In the genomic region with DNA sequence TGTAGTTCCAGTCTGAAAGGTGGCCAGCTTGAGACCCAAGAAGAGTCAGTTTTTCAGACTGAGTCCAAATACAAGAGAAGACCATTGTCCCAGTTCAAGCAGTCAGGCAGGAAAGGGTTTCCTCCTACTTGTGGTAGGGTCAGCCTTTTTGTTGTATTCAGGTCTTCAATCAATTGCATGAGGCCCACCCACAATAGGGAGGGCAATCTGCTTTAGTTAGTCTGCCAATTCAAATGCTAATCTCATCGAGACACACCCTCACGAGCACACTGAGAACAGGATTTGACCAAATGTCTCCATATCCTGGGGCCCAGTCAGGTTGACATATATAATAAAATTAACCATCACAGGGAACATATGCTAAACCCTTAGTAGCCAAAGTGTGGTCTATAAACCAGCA, we compare ENCODE assay signal across 17 cellular contexts.
DNase-seq lines count a peak whose midpoint lies in the region; TF ChIP-seq lines count a peak whose summit lies in the region.
"Had no signal": no experiment of that assay in that cellular context is flagged by ENCODE, and none has a peak within 500 bp of the region (broad histone marks: within the 10 kb centered on the region; RNA-seq: fewer than 3 reads in every experiment).

No MANE protein-coding gene starts in this region.

- H4K20me1 ChIP-seq in neural progenitor cell (ENCODE audit: low read depth) = no peaks in the 10 kb centered on the region
- H4K20me1 ChIP-seq: BLaER1 treated with 17β-estradiol and CSF1 and Interleukin-3, amounts not matched to agents 10 nM and 100 nM had no signal

- no peak overlapping the region for H3K4me3 ChIP-seq in NT2/D1 (ENCODE audit: insufficient read length, low read depth)
- H3K4me3 ChIP-seq in neural progenitor cell = no peak overlapping the region
- no peak overlapping the region for H3K4me3 ChIP-seq in dorsolateral prefrontal cortex
- H3K4me3 ChIP-seq: BLaER1 treated with 17β-estradiol and CSF1 and Interleukin-3, amounts not matched to agents 10 nM and 100 nM; GM12878 had no signal

- peak overlapping the region; percentile 25 for H3K27ac Mint-ChIP-seq in neural progenitor cell
- H3K27ac Mint-ChIP-seq: B cell; CD8-positive, alpha-beta T cell had no signal

- H3K27me3 ChIP-seq in NT2/D1 (ENCODE audit: insufficient read depth, insufficient read length) (no peaks in the 10 kb centered on the region), neural progenitor cell (no peaks in the 10 kb centered on the region), dorsolateral prefrontal cortex (peaks cover 0 to 22% (median 0%) of the 10 kb centered on the region in 45 donors)

- no peaks in the 10 kb centered on the region for H3K79me2 ChIP-seq in neural progenitor cell (ENCODE audit: low read depth)

- H3K27ac ChIP-seq in neural progenitor cell (no peak overlapping the region), dorsolateral prefrontal cortex (no peak overlapping the region)
- H3K27ac ChIP-seq: 22Rv1; BLaER1 treated with 17β-estradiol and CSF1 and Interleukin-3, amounts not matched to agents 10 nM and 100 nM had no signal

- peaks cover 5% of the 10 kb centered on the region for H3K9me3 Mint-ChIP-seq in neural progenitor cell
- H3K9me3 Mint-ChIP-seq: CD8-positive, alpha-beta T cell; IgD-negative memory B cell had no signal

- no peaks in the 10 kb centered on the region for H3K36me3 Mint-ChIP-seq in neural progenitor cell
- H3K36me3 Mint-ChIP-seq: CD8-positive, alpha-beta T cell; IgD-negative memory B cell had no signal

- no peak overlapping the region for H3K4me3 Mint-ChIP-seq in neural progenitor cell
- H3K4me3 Mint-ChIP-seq: B cell; CD8-positive, alpha-beta T cell; IgD-negative memory B cell had no signal

- no peak overlapping the region for H2AFZ ChIP-seq in neural progenitor cell (replicated peaks)

- intact Hi-C loops in dorsolateral prefrontal cortex (cut with DNase I) = no loop called here

- no peak overlapping the region for H3K9ac ChIP-seq in NT2/D1 (ENCODE audit: insufficient read length, low read depth)
- H3K9ac ChIP-seq in neural progenitor cell = no peak overlapping the region
- H3K9ac ChIP-seq: BLaER1 treated with 17β-estradiol and CSF1 and Interleukin-3, amounts not matched to agents 10 nM and 100 nM had no signal

- peaks cover 16% of the 10 kb centered on the region for H3K4me1 Mint-ChIP-seq in neural progenitor cell
- H3K4me1 Mint-ChIP-seq: B cell, IgD-negative memory B cell had no signal

- H3K4me2 ChIP-seq in neural progenitor cell = no peak overlapping the region
- H3K4me2 ChIP-seq: BLaER1 treated with 17β-estradiol and CSF1 and Interleukin-3, amounts not matched to agents 10 nM and 100 nM had no signal

- H3K27me3 Mint-ChIP-seq in neural progenitor cell (ENCODE audit: insufficient read depth, low read depth) = no peaks in the 10 kb centered on the region
- H3K27me3 Mint-ChIP-seq: B cell, IgD-negative memory B cell had no signal

- no peak for TF ChIP-seq CTCF in neural progenitor cell (IDR thresholded peaks at IDR 0.05)
- TF ChIP-seq CTCF in dorsolateral prefrontal cortex (IDR thresholded peaks at IDR 0.05 in 54 of 56, conservative IDR thresholded peaks at IDR 0.05 in 2 of 56; ENCODE audit: low read depth in 1 of 56, partially characterized antibody in 56 of 56) = no peak

- H3K36me3 ChIP-seq in NT2/D1 (ENCODE audit: insufficient read depth, insufficient read length, low read length) = no peaks in the 10 kb centered on the region
- no peaks in the 10 kb centered on the region for H3K36me3 ChIP-seq in neural progenitor cell
- H3K36me3 ChIP-seq: BLaER1 treated with 17β-estradiol and CSF1 and Interleukin-3, amounts not matched to agents 10 nM and 100 nM had no signal

- H3K4me1 ChIP-seq in NT2/D1 (ENCODE audit: insufficient read depth, insufficient read length) (no peaks in the 10 kb centered on the region), neural progenitor cell (no peaks in the 10 kb centered on the region)
- H3K4me1 ChIP-seq: BLaER1 treated with 17β-estradiol and CSF1 and Interleukin-3, amounts not matched to agents 10 nM and 100 nM had no signal

- H3F3A ChIP-seq in neural progenitor cell (ENCODE audit: low read depth) = no peaks in the 10 kb centered on the region

- DNase-seq in NCI-H82 (lab: John Stamatoyannopoulos, UW) (peak; percentile 29), NCI-H82 treated with DMSO at 0.1 percent for 48 hours (lab: John Stamatoyannopoulos, UW; ENCODE audit: unreplicated experiment) (no peak), NT2/D1 (ENCODE audit: low read depth, low spot score) (peak; percentile 63), iPS DF 19.7 (ENCODE audit: low read depth, low spot score) (peak; percentile 30), neural progenitor cell (ENCODE audit: low spot score) (peak; percentile 48), dorsolateral prefrontal cortex (no peak)
- no peak for DNase-seq in effector CD8-positive, alpha-beta T cell (lab: John Stamatoyannopoulos, UW)
- DNase-seq in activated CD4-positive, alpha-beta T cell treated with anti-CD3 and anti-CD28 coated beads, Interleukin-2, amount 50 U/mL, for 48 hours = no peak
- DNase-seq: Calu3; CD8-positive, alpha-beta T cell; DMS79 treated with DMSO at 0.1 percent for 48 hours; KBM-7 had no signal

- no peaks in the 10 kb centered on the region; the same call in 1 of the 2 replicates for H3K9me3 ChIP-seq in NT2/D1 (ENCODE audit: insufficient read depth, low read length)
- H3K9me3 ChIP-seq in neural progenitor cell (ENCODE audit: low read depth) = no peaks in the 10 kb centered on the region
- H3K9me3 ChIP-seq: BLaER1 treated with 17β-estradiol and CSF1 and Interleukin-3, amounts not matched to agents 10 nM and 100 nM had no signal

Comparison
In these comparisons a context has a peak if more than half of its experiments do, and no peak if none do; other contexts are left out.
1. DNase-seq: peak in NCI-H82 (single experiment), NT2/D1 (single experiment), iPS DF 19.7 (single experiment) and neural progenitor cell (single experiment); none in NCI-H82 treated with DMSO at 0.1 percent for 48 hours (single experiment), dorsolateral prefrontal cortex (0 of 10), effector CD8-positive, alpha-beta T cell (single experiment) and activated CD4-positive, alpha-beta T cell treated with anti-CD3 and anti-CD28 coated beads, Interleukin-2, amount 50 U/mL, for 48 hours (0 of 2).